In genomic region chr11:83194284-83195175, GRCh38 we compare ENCODE assay signal across 8 cellular contexts. TPM values are rescaled to one million over a fixed set of nuclear protein-coding genes. Genes with fewer than 3 reads are reported as not detected.
DNase-seq lines count a peak whose midpoint lies in the region; ATAC-seq and TF ChIP-seq lines count a peak whose summit lies in the region.

No MANE protein-coding gene starts in this region.

- intact Hi-C loops in activated T-helper 1 cell treated with anti-CD3 and anti-CD28 coated beads, Interleukin-12 subunit alpha, Interleukin-12 subunit beta, Interleukin-2, Interleukin-4 antibody, amounts not matched to agents 30 ng/mL and 10 ng/mL and 1 ng/mL, durations not matched to agents 14 hours and 24 hours and 36 hours (cut with micrococcal nuclease): loop anchor here (1.0 to 5.0 kb wide), 3 partner anchors 122 to 272 kb away; no protein-coding TSS in a partner anchor
- intact Hi-C loops in stomach (cut with DNase I; ENCODE audit: low total_unique reads): no loop called here

- peaks cover 15% of the 10 kb centered on the region for H3K36me3 Mint-ChIP-seq in activated T-helper 1 cell treated with anti-CD3 and anti-CD28 coated beads, Interleukin-12 subunit alpha, Interleukin-12 subunit beta, Interleukin-2, Interleukin-4 antibody, amounts not matched to agents 30 ng/mL and 10 ng/mL and 1 ng/mL, durations not matched to agents 14 hours and 24 hours and 36 hours (ENCODE audit: low read depth)
- peaks cover 16% of the 10 kb centered on the region for H3K36me3 Mint-ChIP-seq in nephron (ENCODE audit: low read depth)

- peaks cover 40% of the 10 kb centered on the region for H3K4me1 Mint-ChIP-seq in activated T-helper 1 cell treated with anti-CD3 and anti-CD28 coated beads, Interleukin-12 subunit alpha, Interleukin-12 subunit beta, Interleukin-2, Interleukin-4 antibody, amounts not matched to agents 30 ng/mL and 10 ng/mL and 1 ng/mL, durations not matched to agents 14 hours and 24 hours and 36 hours (ENCODE audit: low read depth)
- peaks cover 47% of the 10 kb centered on the region for H3K4me1 Mint-ChIP-seq in nephron

- no peaks in the 10 kb centered on the region for H3K27me3 Mint-ChIP-seq in activated T-helper 1 cell treated with anti-CD3 and anti-CD28 coated beads, Interleukin-12 subunit alpha, Interleukin-12 subunit beta, Interleukin-2, Interleukin-4 antibody, amounts not matched to agents 30 ng/mL and 10 ng/mL and 1 ng/mL, durations not matched to agents 14 hours and 24 hours and 36 hours (ENCODE audit: insufficient read depth)
- H3K27me3 Mint-ChIP-seq in nephron (ENCODE audit: low read depth): no peaks in the 10 kb centered on the region

- H3K36me3 ChIP-seq in Peyer's patch (peaks cover 0 to 22% (median 0%) of the 10 kb centered on the region in 3 donors), stomach (peaks cover 17 to 34% (median 31%) of the 10 kb centered on the region in 4 donors)

- H3K9me3 ChIP-seq in Peyer's patch (no peaks in the 10 kb centered on the region), stomach (no peaks in the 10 kb centered on the region)

- ATAC-seq in GM18858 (IDR thresholded peaks at IDR 0.05; ENCODE audit: unreplicated experiment) (peak; percentile 33), HG03045 (IDR thresholded peaks at IDR 0.05; ENCODE audit: unreplicated experiment) (peak; percentile 59)

- no peak for TF ChIP-seq EP300 in stomach (IDR thresholded peaks at IDR 0.05)

- TF ChIP-seq POLR2A in Peyer's patch (IDR thresholded peaks at IDR 0.05) (peak; percentile 10 to 21), stomach (IDR thresholded peaks at IDR 0.05) (no peak)

- H3K4me1 ChIP-seq in Peyer's patch (peaks cover 0 to 23% (median 6%) of the 10 kb centered on the region in 4 donors), stomach (peaks cover 27 to 56% (median 41%) of the 10 kb centered on the region in 4 donors)

- H3K27ac ChIP-seq in Peyer's patch (peak overlapping the region; percentile 88 to 93 (median 90)), stomach (peak overlapping the region; percentile 75 to 95 (median 91))

- peak overlapping the region; percentile 87 for H3K4me3 ChIP-seq in AG04449 (ENCODE audit: low read depth, low read length)
- peak overlapping the region; percentile 69 to 92 (median 86) for H3K4me3 ChIP-seq in Peyer's patch
- H3K4me3 ChIP-seq in fibroblast of mammary gland (ENCODE audit: control insufficient read depth, low read depth, low read length): peak overlapping the region; percentile 81
- peak overlapping the region; percentile 66 to 85 (median 75) for H3K4me3 ChIP-seq in stomach

- POLR2A ChIA-PET in AG04449 (lab: Yijun Ruan, JAX): interaction anchor here (1.5 kb wide), 1 partner anchor 9 kb away, joined by 3 read pairs; no protein-coding TSS in a partner anchor

- H3K9me3 Mint-ChIP-seq in activated T-helper 1 cell treated with anti-CD3 and anti-CD28 coated beads, Interleukin-12 subunit alpha, Interleukin-12 subunit beta, Interleukin-2, Interleukin-4 antibody, amounts not matched to agents 30 ng/mL and 10 ng/mL and 1 ng/mL, durations not matched to agents 14 hours and 24 hours and 36 hours: no peaks in the 10 kb centered on the region
- H3K9me3 Mint-ChIP-seq in nephron: no peaks in the 10 kb centered on the region

- DNase-seq in AG04449 (ENCODE audit: low read depth, low spot score): peak; percentile 17
- peak; percentile 68 to 83 (median 76) for DNase-seq in Peyer's patch
- peak; percentile 51 for DNase-seq in activated T-helper 1 cell treated with anti-CD3 and anti-CD28 coated beads, Interleukin-12 subunit alpha, Interleukin-12 subunit beta, Interleukin-2, Interleukin-4 antibody, amounts not matched to agents 30 ng/mL and 10 ng/mL and 1 ng/mL, durations not matched to agents 14 hours and 24 hours and 36 hours (ENCODE audit: low spot score)
- DNase-seq in fibroblast of mammary gland (ENCODE audit: low read depth): peak; percentile 77
- DNase-seq in stomach: peak; percentile 62

- WGBS in stomach, 5 donors: 1 to 3% (median 2%) methylated on average over 33 to 35 of the region's 35 CpGs

- no peaks in the 10 kb centered on the region for H3K27me3 ChIP-seq in Peyer's patch
- no peaks in the 10 kb centered on the region for H3K27me3 ChIP-seq in stomach

- H3K4me3 Mint-ChIP-seq in activated T-helper 1 cell treated with anti-CD3 and anti-CD28 coated beads, Interleukin-12 subunit alpha, Interleukin-12 subunit beta, Interleukin-2, Interleukin-4 antibody, amounts not matched to agents 30 ng/mL and 10 ng/mL and 1 ng/mL, durations not matched to agents 14 hours and 24 hours and 36 hours: peak overlapping the region; percentile 93
- peak overlapping the region; percentile 92 to 98 (median 97) for H3K4me3 Mint-ChIP-seq in nephron

- peak overlapping the region; percentile 94 for H3K27ac Mint-ChIP-seq in activated T-helper 1 cell treated with anti-CD3 and anti-CD28 coated beads, Interleukin-12 subunit alpha, Interleukin-12 subunit beta, Interleukin-2, Interleukin-4 antibody, amounts not matched to agents 30 ng/mL and 10 ng/mL and 1 ng/mL, durations not matched to agents 14 hours and 24 hours and 36 hours
- peak overlapping the region; percentile 66 to 94 (median 89) for H3K27ac Mint-ChIP-seq in nephron

- CTCF ChIA-PET in AG04449 (lab: Yijun Ruan, JAX): interaction anchor here (0.7 to 1.4 kb wide), 5 partner anchors 16 to 627 kb away, joined by 3 to 5 read pairs (median 3); no protein-coding TSS in a partner anchor

- TF ChIP-seq CTCF in AG04449 (IDR thresholded peaks at IDR 0.05; ENCODE audit: insufficient read depth, low read length, missing control alignments) (no peak), Peyer's patch (IDR thresholded peaks at IDR 0.05) (no peak), fibroblast of mammary gland (conservative IDR thresholded peaks at IDR 0.05; ENCODE audit: control insufficient read depth, insufficient read depth, low read depth, low read length) (no peak), nephron (IDR thresholded peaks at IDR 0.05; ENCODE audit: unreplicated experiment in 3 of 3) (no peak), stomach (IDR thresholded peaks at IDR 0.05) (no peak)

RNA-seq across cellular contexts. Expression of gene ANKRD42, which starts 1.0 kb away (rescaled TPM):
- 10 to 100 TPM in 2 of 4 donors, 1 to 10 TPM in 2; 3.6 to 27.2 (median 9.8) TPM for total RNA-seq in Peyer's patch
- 3.3 and 3.5 TPM in 2 replicates for total RNA-seq in activated T-helper 1 cell treated with anti-CD3 and anti-CD28 coated beads, Interleukin-12 subunit alpha, Interleukin-12 subunit beta, Interleukin-2, Interleukin-4 antibody, amounts not matched to agents 30 ng/mL and 10 ng/mL and 1 ng/mL, durations not matched to agents 14 hours and 24 hours and 36 hours
- 10 to 100 TPM in 2 of 5 donors, 1 to 10 TPM in 2, under 1 TPM in 1; 0.87 to 21.0 (median 5.4) TPM for total RNA-seq in stomach
- polyA plus RNA-seq in stomach: 1 to 10 TPM; 4.5 to 6.1 (median 4.5) TPM

RNA-seq across cellular contexts. Expression of gene PCF11, which starts 37.6 kb away (rescaled TPM):
- total RNA-seq in Peyer's patch (100 to 1,000 TPM in 1 of 4 donors, 10 to 100 TPM in 3; 53.1 to 153 (median 75.3) TPM), stomach (10 to 100 TPM; 58.0 to 87.2 (median 75.9) TPM)
- 62.2 and 62.8 TPM in 2 replicates for total RNA-seq in activated T-helper 1 cell treated with anti-CD3 and anti-CD28 coated beads, Interleukin-12 subunit alpha, Interleukin-12 subunit beta, Interleukin-2, Interleukin-4 antibody, amounts not matched to agents 30 ng/mL and 10 ng/mL and 1 ng/mL, durations not matched to agents 14 hours and 24 hours and 36 hours
- polyA plus RNA-seq in stomach: 10 to 100 TPM; 10.1 to 25.4 (median 12.8) TPM

Comparison
In these comparisons a context has a peak if more than half of its experiments do, and no peak if none do; other contexts are left out.
1. Peak in every context shown above with its lines: DNase-seq, ATAC-seq, H3K4me3 ChIP-seq and H3K27ac ChIP-seq.
2. DNase-seq: peak in every context shown above with its lines; median percentile 77 in fibroblast of mammary gland; 76 in Peyer's patch; 62 in stomach; 51 in activated T-helper 1 cell treated with anti-CD3 and anti-CD28 coated beads, Interleukin-12 subunit alpha, Interleukin-12 subunit beta, Interleukin-2, Interleukin-4 antibody, amounts not matched to agents 30 ng/mL and 10 ng/mL and 1 ng/mL, durations not matched to agents 14 hours and 24 hours and 36 hours; 17 in AG04449.
3. POLR2A ChIP-seq: peak in Peyer's patch (2 of 2); none in stomach (0 of 4).